Comparison of ENCODE assay signal across 1 cellular context in the genomic region with DNA sequence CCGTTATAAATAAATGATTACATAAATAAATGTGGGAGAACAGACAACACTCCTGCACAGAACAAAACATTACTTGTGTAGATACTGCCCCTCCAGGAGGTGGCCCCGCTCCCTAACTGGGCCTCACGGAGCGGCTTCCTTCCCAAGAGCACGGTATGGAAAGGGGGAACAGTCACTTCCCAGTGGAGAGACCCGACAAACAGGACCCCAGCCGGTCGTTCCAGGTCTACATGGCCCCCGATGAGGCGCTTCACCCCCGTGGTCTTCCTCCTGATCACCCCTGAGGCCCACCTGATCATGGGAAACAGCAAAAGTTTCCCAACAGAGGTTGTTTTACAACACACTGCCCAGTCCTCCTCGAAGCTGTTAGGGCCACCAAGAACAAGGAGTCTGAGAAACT.
TF ChIP-seq lines count a peak whose summit lies in the region.

No MANE protein-coding gene starts in this region.

TF ChIP-seq in K562, 482 proteins besides CTCF, POLR2A, EP300 and RAD21:
- 0 out of 2 replicates have a peak, but pooled peaks have one; percentile 20 for TF ChIP-seq FOSL1 (tag; conservative IDR thresholded peaks at IDR 0.05)
- TF ChIP-seq, protein P1, sequence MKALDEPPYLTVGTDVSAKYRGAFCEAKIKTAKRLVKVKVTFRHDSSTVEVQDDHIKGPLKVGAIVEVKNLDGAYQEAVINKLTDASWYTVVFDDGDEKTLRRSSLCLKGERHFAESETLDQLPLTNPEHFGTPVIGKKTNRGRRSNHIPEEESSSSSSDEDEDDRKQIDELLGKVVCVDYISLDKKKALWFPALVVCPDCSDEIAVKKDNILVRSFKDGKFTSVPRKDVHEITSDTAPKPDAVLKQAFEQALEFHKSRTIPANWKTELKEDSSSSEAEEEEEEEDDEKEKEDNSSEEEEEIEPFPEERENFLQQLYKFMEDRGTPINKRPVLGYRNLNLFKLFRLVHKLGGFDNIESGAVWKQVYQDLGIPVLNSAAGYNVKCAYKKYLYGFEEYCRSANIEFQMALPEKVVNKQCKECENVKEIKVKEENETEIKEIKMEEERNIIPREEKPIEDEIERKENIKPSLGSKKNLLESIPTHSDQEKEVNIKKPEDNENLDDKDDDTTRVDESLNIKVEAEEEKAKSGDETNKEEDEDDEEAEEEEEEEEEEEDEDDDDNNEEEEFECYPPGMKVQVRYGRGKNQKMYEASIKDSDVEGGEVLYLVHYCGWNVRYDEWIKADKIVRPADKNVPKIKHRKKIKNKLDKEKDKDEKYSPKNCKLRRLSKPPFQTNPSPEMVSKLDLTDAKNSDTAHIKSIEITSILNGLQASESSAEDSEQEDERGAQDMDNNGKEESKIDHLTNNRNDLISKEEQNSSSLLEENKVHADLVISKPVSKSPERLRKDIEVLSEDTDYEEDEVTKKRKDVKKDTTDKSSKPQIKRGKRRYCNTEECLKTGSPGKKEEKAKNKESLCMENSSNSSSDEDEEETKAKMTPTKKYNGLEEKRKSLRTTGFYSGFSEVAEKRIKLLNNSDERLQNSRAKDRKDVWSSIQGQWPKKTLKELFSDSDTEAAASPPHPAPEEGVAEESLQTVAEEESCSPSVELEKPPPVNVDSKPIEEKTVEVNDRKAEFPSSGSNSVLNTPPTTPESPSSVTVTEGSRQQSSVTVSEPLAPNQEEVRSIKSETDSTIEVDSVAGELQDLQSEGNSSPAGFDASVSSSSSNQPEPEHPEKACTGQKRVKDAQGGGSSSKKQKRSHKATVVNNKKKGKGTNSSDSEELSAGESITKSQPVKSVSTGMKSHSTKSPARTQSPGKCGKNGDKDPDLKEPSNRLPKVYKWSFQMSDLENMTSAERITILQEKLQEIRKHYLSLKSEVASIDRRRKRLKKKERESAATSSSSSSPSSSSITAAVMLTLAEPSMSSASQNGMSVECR (CRISPR knock-in tag; IDR thresholded peaks at IDR 0.05): no peak
- TF ChIP-seq ZBED1 (IDR thresholded peaks at IDR 0.05): no peak
- TF ChIP-seq E2F3 (CRISPR knock-in tag; IDR thresholded peaks at IDR 0.05): no peak
- no peak for TF ChIP-seq HDAC2 (IDR thresholded peaks at IDR 0.05)
